20 cellular contexts compared by ENCODE assay signal in the genomic region with DNA sequence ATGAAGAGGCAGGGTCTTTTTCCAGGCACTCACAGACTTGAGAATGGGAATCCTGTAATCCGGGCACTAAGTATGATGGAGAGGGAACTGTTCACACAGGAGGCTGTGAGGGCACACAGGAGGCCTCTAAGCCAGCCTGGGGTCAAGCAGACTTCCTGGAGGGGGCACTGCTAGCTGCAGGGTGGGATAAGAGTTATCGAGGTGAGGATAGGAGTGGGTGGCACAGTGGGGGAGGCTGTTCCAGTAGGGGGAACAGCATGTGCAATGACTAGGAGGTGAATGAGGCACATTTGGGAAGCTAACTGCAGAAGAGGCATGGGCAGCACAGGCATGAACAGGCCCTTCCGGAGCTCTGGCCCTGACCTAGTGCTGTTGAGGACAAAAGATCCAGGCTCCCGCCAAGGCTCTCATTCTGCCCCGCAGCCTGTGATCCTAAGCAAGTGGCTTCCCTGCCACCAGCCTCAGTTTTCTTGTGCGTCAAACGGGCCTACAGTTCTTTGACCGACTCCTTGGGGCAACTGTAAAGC.
"Had no signal": no experiment of that assay in that cellular context is flagged by ENCODE, and none has a peak within 500 bp of the region (broad histone marks: within the 10 kb centered on the region; RNA-seq: fewer than 3 reads in every experiment).

No MANE protein-coding gene starts in this region.

- H3K27ac ChIP-seq: adrenal gland, lower lobe of right lung had no signal

- H3K9me3 Mint-ChIP-seq: activated B cell treated with CpG ODN at 0.5 μM for 24 hours; activated CD4-positive, alpha-beta memory T cell treated with anti-CD3 and anti-CD28 coated beads for 36 hours; activated naive CD4-positive, alpha-beta T cell treated with anti-CD3 and anti-CD28 coated beads, Interleukin-2, amount 50 U/mL, for 72 hours; activated T-helper 1 cell treated with anti-CD3 and anti-CD28 coated beads, Interleukin-12 subunit alpha, Interleukin-12 subunit beta, Interleukin-2, Interleukin-4 antibody, amounts not matched to agents 30 ng/mL and 10 ng/mL and 1 ng/mL, durations not matched to agents 14 hours and 24 hours and 36 hours; dendritic cell treated with granulocyte-macrophage colony-stimulating factor and Interleukin-4, amounts not matched to agents 40 ng/mL and 50 ng/mL, for 4 days; natural killer cell; stimulated activated naive B cell treated with anti-CD40 and anti-IgM and Interleukin-4, amounts not matched to agents 10 μg/mL and 1 μg/mL and 100 μg/mL, for 72 hours had no signal

- DNase-seq: activated B cell treated with CpG ODN at 0.5 μM for 24 hours; activated CD4-positive, alpha-beta memory T cell treated with anti-CD3 and anti-CD28 coated beads for 36 hours; activated CD4-positive, alpha-beta T cell treated with anti-CD3 and anti-CD28 coated beads for 4 hours; activated gamma-delta T cell treated with Interleukin-2 at 50 U/mL for 16 hours; activated T-cell treated with anti-CD3 and anti-CD28 coated beads for 4 hours; adrenal gland; effector CD8-positive, alpha-beta T cell; hippocampal formation; left colon; lower lobe of right lung; natural killer cell; retina; stimulated activated naive B cell treated with anti-CD40 and anti-IgM and Interleukin-4, amounts not matched to agents 10 μg/mL and 1 μg/mL and 100 μg/mL, for 72 hours had no signal

- H3K36me3 Mint-ChIP-seq: activated CD4-positive, alpha-beta memory T cell treated with anti-CD3 and anti-CD28 coated beads for 36 hours; activated naive CD4-positive, alpha-beta T cell treated with anti-CD3 and anti-CD28 coated beads, Interleukin-2, amount 50 U/mL, for 72 hours; natural killer cell; stimulated activated naive B cell treated with anti-CD40 and anti-IgM and Interleukin-4, amounts not matched to agents 10 μg/mL and 1 μg/mL and 100 μg/mL, for 72 hours had no signal

- H3K4me3 Mint-ChIP-seq: activated B cell treated with CpG ODN at 0.5 μM for 24 hours; activated CD4-positive, alpha-beta memory T cell treated with anti-CD3 and anti-CD28 coated beads for 36 hours; activated T-helper 1 cell treated with anti-CD3 and anti-CD28 coated beads, Interleukin-12 subunit alpha, Interleukin-12 subunit beta, Interleukin-2, Interleukin-4 antibody, amounts not matched to agents 30 ng/mL and 10 ng/mL and 1 ng/mL, durations not matched to agents 14 hours and 24 hours and 36 hours; dendritic cell treated with granulocyte-macrophage colony-stimulating factor and Interleukin-4, amounts not matched to agents 40 ng/mL and 50 ng/mL, for 4 days; natural killer cell; stimulated activated naive B cell treated with anti-CD40 and anti-IgM and Interleukin-4, amounts not matched to agents 10 μg/mL and 1 μg/mL and 100 μg/mL, for 72 hours had no signal

- H3K9me3 ChIP-seq: adrenal gland, lower lobe of right lung had no signal

- H3K36me3 ChIP-seq: adrenal gland, lower lobe of right lung had no signal

- H3K4me1 ChIP-seq: adrenal gland had no signal

- FAIRE-seq: astrocyte, bronchial epithelial cell, islet of Langerhans, TTC549 had no signal

- H3K4me1 Mint-ChIP-seq: activated B cell treated with CpG ODN at 0.5 μM for 24 hours; natural killer cell; stimulated activated naive B cell treated with anti-CD40 and anti-IgM and Interleukin-4, amounts not matched to agents 10 μg/mL and 1 μg/mL and 100 μg/mL, for 72 hours had no signal

- ATAC-seq: activated naive CD4-positive, alpha-beta T cell treated with anti-CD3 and anti-CD28 coated beads, Interleukin-2, amount 50 U/mL, for 72 hours; left colon; natural killer cell; stimulated activated naive B cell treated with anti-CD40 and anti-IgM and Interleukin-4, amounts not matched to agents 10 μg/mL and 1 μg/mL and 100 μg/mL, for 72 hours had no signal

- H3K27me3 ChIP-seq: adrenal gland had no signal

- H3K27ac Mint-ChIP-seq: activated B cell treated with CpG ODN at 0.5 μM for 24 hours; activated CD4-positive, alpha-beta memory T cell treated with anti-CD3 and anti-CD28 coated beads for 36 hours; activated naive CD4-positive, alpha-beta T cell treated with anti-CD3 and anti-CD28 coated beads, Interleukin-2, amount 50 U/mL, for 72 hours; activated T-helper 1 cell treated with anti-CD3 and anti-CD28 coated beads, Interleukin-12 subunit alpha, Interleukin-12 subunit beta, Interleukin-2, Interleukin-4 antibody, amounts not matched to agents 30 ng/mL and 10 ng/mL and 1 ng/mL, durations not matched to agents 14 hours and 24 hours and 36 hours; dendritic cell treated with granulocyte-macrophage colony-stimulating factor and Interleukin-4, amounts not matched to agents 40 ng/mL and 50 ng/mL, for 4 days; natural killer cell; stimulated activated naive B cell treated with anti-CD40 and anti-IgM and Interleukin-4, amounts not matched to agents 10 μg/mL and 1 μg/mL and 100 μg/mL, for 72 hours had no signal

- H3K4me3 ChIP-seq: adrenal gland, lower lobe of right lung had no signal
